ENCODE assay signal across 8 cellular contexts in genomic region chr1:169309178-169310166, GRCh38. TPM values are rescaled to one million over a fixed set of nuclear protein-coding genes. Genes with fewer than 3 reads are reported as not detected.
DNase-seq lines count a peak whose midpoint lies in the region; ATAC-seq, FAIRE-seq and TF ChIP-seq lines count a peak whose summit lies in the region.

No MANE protein-coding gene starts in this region.

- H3K27me3 ChIP-seq in BLaER1 treated with 17β-estradiol and CSF1 and Interleukin-3, amounts not matched to agents 10 nM and 100 nM: no peaks in the 10 kb centered on the region
- H3K27me3 ChIP-seq in K562 (ENCODE audit: control insufficient read depth in 2 of 2, insufficient read depth in 2 of 2, low read length in 2 of 2): no peaks in the 10 kb centered on the region

- intact Hi-C loops in K562 (cut with micrococcal nuclease): no loop called here

- in situ Hi-C loops in K562 (cut with MboI): no loop called here

- DNase-seq in GM19238 (ENCODE audit: insufficient read length, low spot score): peak; percentile 9
- peak; percentile 41 to 89 (median 58) for DNase-seq in K562 (ENCODE audit: extremely low read depth in 1 of 4, low spot score in 3 of 4)
- DNase-seq in activated effector memory CD4-positive, alpha-beta T cell treated with Interleukin-2 at 50 U/mL for 16 hours: no peak
- DNase-seq in cortex of kidney (lab: John Stamatoyannopoulos, UW): no peak
- no peak for DNase-seq in stimulated activated naive CD4-positive, alpha-beta T cell (lab: John Stamatoyannopoulos, UW)
- DNase-seq in NCI-H1105 treated with DMSO at 0.1 percent for 48 hours (lab: John Stamatoyannopoulos, UW): no peak

- no peak for TF ChIP-seq CTCF in K562 (IDR thresholded peaks at IDR 0.05 in 2 of 3, conservative IDR thresholded peaks at IDR 0.05 in 1 of 3; ENCODE audit: insufficient read depth in 2 of 3, low read depth in 1 of 3, low read length in 3 of 3)

- peaks cover 0 to 15% (median 4%) of the 10 kb centered on the region in 10 experiments; a peak in 9 of 20 replicates for H3K4me1 ChIP-seq in BLaER1 treated with 17β-estradiol and CSF1 and Interleukin-3, amounts not matched to agents 10 nM and 100 nM
- H3K4me1 ChIP-seq in K562 (replicated peaks in 1 of 2; ENCODE audit: control insufficient read depth in 2 of 2, insufficient read depth in 2 of 2, low read length in 2 of 2): peaks cover 3 to 30% of the 10 kb centered on the region in 2 experiments

- peak overlapping the region in 7 of 11 experiments; percentile 2 to 56 (median 17); a peak in 10 of 22 replicates for H3K4me2 ChIP-seq in BLaER1 treated with 17β-estradiol and CSF1 and Interleukin-3, amounts not matched to agents 10 nM and 100 nM
- H3K4me2 ChIP-seq in K562 (ENCODE audit: insufficient read depth, low read length): peak overlapping the region; percentile 78

- H3K9me3 ChIP-seq in BLaER1 treated with 17β-estradiol and CSF1 and Interleukin-3, amounts not matched to agents 10 nM and 100 nM (replicated peaks in 1 of 11): no peaks in the 10 kb centered on the region
- H3K9me3 ChIP-seq in K562 (replicated peaks; ENCODE audit: control insufficient read depth, insufficient read depth, low read depth, low read length): peaks cover 7% of the 10 kb centered on the region

- peak; percentile 74 for FAIRE-seq in K562 (lab: Jason Lieb, UNC)

- H3K9ac ChIP-seq in BLaER1 treated with 17β-estradiol and CSF1 and Interleukin-3, amounts not matched to agents 10 nM and 100 nM: no peak overlapping the region
- H3K9ac ChIP-seq in K562 (ENCODE audit: insufficient read depth in 1 of 2, low read depth in 2 of 2, low read length in 2 of 2): peak overlapping the region in 1 of 2 experiments; percentile 63; a peak in 2 of 4 replicates

- ATAC-seq in HG03196 (IDR thresholded peaks at IDR 0.05; ENCODE audit: unreplicated experiment) (peak; percentile 55), K562 (peak; percentile 95)

- 0 out of 22 replicates have a peak overlapping the region, but pooled peaks of 1 of the 11 experiments have one; percentile 1 for H3K27ac ChIP-seq in BLaER1 treated with 17β-estradiol and CSF1 and Interleukin-3, amounts not matched to agents 10 nM and 100 nM
- H3K27ac ChIP-seq in K562 (ENCODE audit: extremely low read depth, low read depth, low read length): peak overlapping the region; percentile 85

- CTCF ChIA-PET in K562 (lab: Yijun Ruan, JAX; ENCODE audit: low intra/inter-chr PET ratio): no interaction called here

- POLR2A ChIA-PET in K562 (lab: Yijun Ruan, JAX): interaction anchor here (0.6 to 0.7 kb wide), 3 partner anchors 12 to 605 kb away, joined by 3 read pairs; no protein-coding TSS in a partner anchor

- TF ChIP-seq EP300 in K562 (IDR thresholded peaks at IDR 0.05; ENCODE audit: low read length): peak; percentile 91

- H3K36me3 ChIP-seq in BLaER1 treated with 17β-estradiol and CSF1 and Interleukin-3, amounts not matched to agents 10 nM and 100 nM: peaks cover 0 to 18% (median 0%) of the 10 kb centered on the region in 11 experiments; a peak in 4 of 22 replicates
- H3K36me3 ChIP-seq in K562 (ENCODE audit: control insufficient read depth, insufficient read depth, low read length): peaks cover 5% of the 10 kb centered on the region; the same call in 2 of the 3 replicates

- TSS peak; percentile 69 for BruUV-seq in K562 (replicated peaks; lab: Mats Ljungman, UMichigan)

- peak; percentile 38; the same call in 1 of the 2 replicates for TF ChIP-seq POLR2A in K562 (conservative IDR thresholded peaks at IDR 0.05)

- H4K20me1 ChIP-seq in BLaER1 treated with 17β-estradiol and CSF1 and Interleukin-3, amounts not matched to agents 10 nM and 100 nM: no peaks in the 10 kb centered on the region
- no peaks in the 10 kb centered on the region for H4K20me1 ChIP-seq in K562 (replicated peaks; ENCODE audit: control insufficient read depth, insufficient read depth, low read length)

- peak overlapping the region; percentile 88 for H2AFZ ChIP-seq in K562 (ENCODE audit: low read depth, low read length)

- H3K9me1 ChIP-seq in K562 (ENCODE audit: control insufficient read depth, insufficient read depth, low read length): no peaks in the 10 kb centered on the region

- WGBS in K562 (ENCODE audit: insufficient coverage, low coverage, missing lambda C conversion rate): 2% methylated on average over 7 of the region's 7 CpGs

- H3K79me2 ChIP-seq in K562 (ENCODE audit: control insufficient read depth, insufficient read depth, low read length): no peaks in the 10 kb centered on the region

- TF ChIP-seq RAD21 in K562 (CRISPR knock-in tag; conservative IDR thresholded peaks at IDR 0.05 in 1 of 2, IDR thresholded peaks at IDR 0.05 in 1 of 2): no peak

- no peak overlapping the region for H3K4me3 ChIP-seq in BLaER1 treated with 17β-estradiol and CSF1 and Interleukin-3, amounts not matched to agents 10 nM and 100 nM
- H3K4me3 ChIP-seq in K562: peak overlapping the region; percentile 26

TF ChIP-seq in K562, 482 proteins besides CTCF, POLR2A, EP300 and RAD21 (continues in another document):
- TF ChIP-seq HOXB6 (CRISPR knock-in tag; IDR thresholded peaks at IDR 0.05; ENCODE audit: borderline replicate concordance): no peak
- TF ChIP-seq ZNF3 (CRISPR knock-in tag; IDR thresholded peaks at IDR 0.05): no peak
- no peak for TF ChIP-seq ZNF121 (CRISPR knock-in tag; conservative IDR thresholded peaks at IDR 0.05)
- no peak for TF ChIP-seq CXXC5 (CRISPR knock-in tag; IDR thresholded peaks at IDR 0.05)
- TF ChIP-seq ZNF449 (CRISPR knock-in tag; IDR thresholded peaks at IDR 0.05): no peak
- no peak for TF ChIP-seq ZNF354B (CRISPR knock-in tag; IDR thresholded peaks at IDR 0.05)
- no peak for TF ChIP-seq MYC (IDR thresholded peaks at IDR 0.05; ENCODE audit: low read depth, low read length)
- TF ChIP-seq MYC (CRISPR knock-in tag; IDR thresholded peaks at IDR 0.05; ENCODE audit: borderline replicate concordance, low read depth): no peak
- TF ChIP-seq HMBOX1 (IDR thresholded peaks at IDR 0.05): peak; percentile 89
- TF ChIP-seq RBBP5 (IDR thresholded peaks at IDR 0.05; ENCODE audit: borderline replicate concordance, insufficient read depth, low read length, poor library complexity, severe bottlenecking): no peak

RNA-seq across cellular contexts. Expression of gene NME7, which starts 58.1 kb away (rescaled TPM):
- total RNA-seq in K562 (2011; cell fraction: chromatin; rRNA removed; ENCODE audit: low replicate concordance): 15.9 and 42.0 TPM in 2 replicates
- 9.0 and 11.2 TPM in 2 replicates for total RNA-seq in K562 (2011; cell fraction: nucleolus; rRNA removed)
- total RNA-seq in K562 (2011; cell fraction: nucleoplasm; rRNA removed): 16.9 and 21.1 TPM in 2 replicates
- total RNA-seq in K562 (2014; rRNA removed): 7.9 and 8.8 TPM in 2 replicates
- total RNA-seq in K562 (2014; rRNA removed; fragmentation: Illumina TruSeq; extraction: Trizol): 23.9 and 26.0 TPM in 2 replicates
- total RNA-seq in K562 (2015; rRNA removed; fragmentation: Illumina TruSeq; extraction: Trizol): 20.5 and 23.3 TPM in 2 replicates
- total RNA-seq in K562 (2021): 20.7 and 22.4 TPM in 2 replicates
- 21.8 and 32.0 TPM in 2 replicates for polyA plus RNA-seq in K562 (2011; rRNA removed)
- 5.3 and 14.3 TPM in 2 replicates for polyA plus RNA-seq in K562 (2011; cell fraction: cytosol; rRNA removed)
- 6.2 and 7.2 TPM in 2 replicates for polyA plus RNA-seq in K562 (2011; cell fraction: nucleus; rRNA removed)
- polyA plus RNA-seq in K562 (2012): 18.9 and 59.8 TPM in 2 replicates
- 29.6 and 31.3 TPM in 2 replicates for polyA plus RNA-seq in K562 (2014; fragmentation: Illumina TruSeq; extraction: Trizol)
- 10 to 100 TPM; 40.3 to 43.2 TPM for polyA plus RNA-seq in K562 (2014; fragmentation: Nextera tagmentation; extraction: Ambion mirVana)
- polyA plus RNA-seq in K562 (2014; rRNA removed): 20.6 and 28.4 TPM in 2 replicates
- 43.2 and 56.7 TPM in 2 replicates for polyA minus RNA-seq in K562 (2011; rRNA and poly(A)+ RNA removed)
- polyA minus RNA-seq in K562 (2011; cell fraction: cytosol; rRNA and poly(A)+ RNA removed): 12.8 and 15.2 TPM in 2 replicates
- 21.0 and 44.2 TPM in 2 replicates for polyA minus RNA-seq in K562 (2011; cell fraction: nucleus; rRNA and poly(A)+ RNA removed)

RNA-seq across cellular contexts. Expression of gene BLZF1, which starts 58.5 kb away (rescaled TPM):
- 14.8 and 62.4 TPM in 2 replicates for total RNA-seq in K562 (2011; cell fraction: chromatin; rRNA removed; ENCODE audit: low replicate concordance)
- total RNA-seq in K562 (2011; cell fraction: nucleolus; rRNA removed): 7.2 and 11.2 TPM in 2 replicates
- 16.9 and 26.7 TPM in 2 replicates for total RNA-seq in K562 (2011; cell fraction: nucleoplasm; rRNA removed)
- 16.1 and 23.0 TPM in 2 replicates for total RNA-seq in K562 (2014; rRNA removed)
- 28.8 and 32.8 TPM in 2 replicates for total RNA-seq in K562 (2014; rRNA removed; fragmentation: Illumina TruSeq; extraction: Trizol)
- 21.6 and 23.2 TPM in 2 replicates for total RNA-seq in K562 (2015; rRNA removed; fragmentation: Illumina TruSeq; extraction: Trizol)
- 20.5 and 21.1 TPM in 2 replicates for total RNA-seq in K562 (2021)
- polyA plus RNA-seq in K562 (2011; rRNA removed): 23.3 and 29.1 TPM in 2 replicates
- 2.9 and 8.6 TPM in 2 replicates for polyA plus RNA-seq in K562 (2011; cell fraction: cytosol; rRNA removed)
- 11.3 and 18.2 TPM in 2 replicates for polyA plus RNA-seq in K562 (2011; cell fraction: nucleus; rRNA removed)
- 14.8 and 21.5 TPM in 2 replicates for polyA plus RNA-seq in K562 (2012)
- polyA plus RNA-seq in K562 (2014; fragmentation: Illumina TruSeq; extraction: Trizol): 24.1 and 27.6 TPM in 2 replicates
- 10 to 100 TPM; 25.3 to 32.8 TPM for polyA plus RNA-seq in K562 (2014; fragmentation: Nextera tagmentation; extraction: Ambion mirVana)
- 21.0 and 22.2 TPM in 2 replicates for polyA plus RNA-seq in K562 (2014; rRNA removed)
- 34.2 and 40.8 TPM in 2 replicates for polyA minus RNA-seq in K562 (2011; rRNA and poly(A)+ RNA removed)
- polyA minus RNA-seq in K562 (2011; cell fraction: cytosol; rRNA and poly(A)+ RNA removed): 8.4 and 11.3 TPM in 2 replicates
- polyA minus RNA-seq in K562 (2011; cell fraction: nucleus; rRNA and poly(A)+ RNA removed): 25.4 and 49.5 TPM in 2 replicates

Comparison
In these comparisons a context has a peak if more than half of its experiments do, and no peak if none do; other contexts are left out.
1. DNase-seq: peak in GM19238 (single experiment) and K562 (4 of 4); none in activated effector memory CD4-positive, alpha-beta T cell treated with Interleukin-2 at 50 U/mL for 16 hours (single experiment), cortex of kidney (single experiment), stimulated activated naive CD4-positive, alpha-beta T cell (0 of 6) and NCI-H1105 treated with DMSO at 0.1 percent for 48 hours (single experiment).